Comparison of ENCODE assay signal across 22 cellular contexts in genomic region chr3:31836397-31837075, GRCh38.
"Had no signal": no experiment of that assay in that cellular context is flagged by ENCODE, and none has a peak within 500 bp of the region (broad histone marks: within the 10 kb centered on the region; RNA-seq: fewer than 3 reads in every experiment).

No MANE protein-coding gene starts in this region.

- H3K36me3 ChIP-seq: heart right ventricle, ovary, prostate gland, right atrium auricular region, tibial nerve had no signal

- H3K9me3 Mint-ChIP-seq: activated naive CD4-positive, alpha-beta T cell treated with anti-CD3 and anti-CD28 coated beads for 36 hours; brain; dendritic cell treated with granulocyte-macrophage colony-stimulating factor and Interleukin-4, amounts not matched to agents 40 ng/mL and 50 ng/mL, for 4 days had no signal

- H3K27ac ChIP-seq: heart right ventricle, ovary, prostate gland, right atrium auricular region, tibial nerve had no signal

- ATAC-seq: heart right ventricle, left colon had no signal

- H3K36me3 Mint-ChIP-seq: brain had no signal

- H3K27ac Mint-ChIP-seq: activated naive CD4-positive, alpha-beta T cell treated with anti-CD3 and anti-CD28 coated beads for 36 hours; dendritic cell treated with granulocyte-macrophage colony-stimulating factor and Interleukin-4, amounts not matched to agents 40 ng/mL and 50 ng/mL, for 4 days; stimulated activated naive CD8-positive, alpha-beta T cell treated with anti-CD3 and anti-CD28 coated beads, Interleukin-15, Interleukin-2, amounts not matched to agents 100 ng/mL and 50 ng/mL, for 24 hours had no signal

- H3K4me1 ChIP-seq: heart right ventricle, prostate gland, right atrium auricular region had no signal

- H3K4me3 ChIP-seq: heart right ventricle, ovary, prostate gland, right atrium auricular region, tibial nerve had no signal

- H3K27me3 ChIP-seq: heart right ventricle, ovary, right atrium auricular region, tibial nerve had no signal

- H3K27me3 Mint-ChIP-seq: brain; dendritic cell treated with granulocyte-macrophage colony-stimulating factor and Interleukin-4, amounts not matched to agents 40 ng/mL and 50 ng/mL, for 4 days; naive B cell; stimulated activated naive CD8-positive, alpha-beta T cell treated with anti-CD3 and anti-CD28 coated beads, Interleukin-15, Interleukin-2, amounts not matched to agents 100 ng/mL and 50 ng/mL, for 24 hours had no signal

- H3K9me3 ChIP-seq: heart right ventricle, ovary, prostate gland, right atrium auricular region, tibial nerve had no signal

- H3K4me3 Mint-ChIP-seq: activated naive CD4-positive, alpha-beta T cell treated with anti-CD3 and anti-CD28 coated beads for 36 hours; dendritic cell treated with granulocyte-macrophage colony-stimulating factor and Interleukin-4, amounts not matched to agents 40 ng/mL and 50 ng/mL, for 4 days; naive B cell; stimulated activated naive CD8-positive, alpha-beta T cell treated with anti-CD3 and anti-CD28 coated beads, Interleukin-15, Interleukin-2, amounts not matched to agents 100 ng/mL and 50 ng/mL, for 24 hours had no signal

- DNase-seq: activated CD4-positive, alpha-beta T cell treated with anti-CD3 and anti-CD28 coated beads for 4 hours; activated CD4-positive, alpha-beta T cell treated with anti-CD3 and anti-CD28 coated beads, Interleukin-2, amount 50 U/mL, for 48 hours; activated effector memory CD4-positive, alpha-beta T cell treated with Interleukin-2 at 50 U/mL for 16 hours; activated naive CD4-positive, alpha-beta T cell treated with anti-CD3 and anti-CD28 coated beads for 36 hours; activated T-cell treated with anti-CD3 and anti-CD28 coated beads, Interleukin-2, amount 50 U/mL, for 48 hours; aorta; effector CD4-positive, alpha-beta T cell; heart right ventricle; islet precursor cell; left colon; mesendoderm; naive B cell; ovary; stimulated activated CD4-positive, alpha-beta T cell treated with anti-CD3 and anti-CD28 coated beads, Interleukin-4, amount 100 ng/mL, for 24 hours; substantia nigra; T-helper 1 cell had no signal
